ENCODE assay signal across 8 cellular contexts in the genomic region with DNA sequence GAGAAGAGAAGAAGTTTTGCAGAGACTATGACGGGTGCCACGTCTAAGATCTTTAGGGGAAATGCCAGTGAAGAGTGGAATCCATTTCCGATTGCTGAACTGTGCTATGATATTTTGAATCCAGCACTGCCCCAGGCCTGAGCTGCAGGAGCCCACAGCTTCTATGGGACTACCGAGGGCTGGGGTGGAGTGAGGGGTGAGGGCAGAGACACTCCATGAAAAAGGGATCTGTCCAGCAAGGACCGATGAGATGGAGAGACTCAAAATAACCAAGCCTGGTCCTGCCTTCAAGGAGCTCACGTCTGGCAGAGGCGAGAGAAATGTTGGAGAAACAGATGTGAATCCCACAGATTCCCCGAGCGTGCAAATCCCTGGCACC.
DNase-seq lines count a peak whose midpoint lies in the region; ATAC-seq and TF ChIP-seq lines count a peak whose summit lies in the region.

No MANE protein-coding gene starts in this region.

- H3K4me1 ChIP-seq in IMR-90 (ENCODE audit: control insufficient read depth, insufficient read depth, low read length): peaks cover 12% of the 10 kb centered on the region

- no peak overlapping the region for H3K27ac ChIP-seq in AG04450 (ENCODE audit: low read depth, low read length)
- H3K27ac ChIP-seq in IMR-90 (ENCODE audit: insufficient read depth, low read length): peak overlapping the region; percentile 71; the same call in 1 of the 2 replicates
- H3K27ac ChIP-seq in dorsolateral prefrontal cortex: peak overlapping the region in 49 of 59 donors; percentile 5 to 87 (median 67)

- dilution Hi-C loops in IMR-90 (cut with HindIII; ENCODE audit: low sequenced_read_pairs, unreplicated experiment): no loop called here

- peak overlapping the region; percentile 55 for H2BK120ac ChIP-seq in IMR-90 (ENCODE audit: low read depth, low read length)

- H2AK9ac ChIP-seq in IMR-90 (replicated peaks; ENCODE audit: low read depth, low read length, poor library complexity): peak overlapping the region; percentile 38

- in situ Hi-C loops in IMR-90 (cut with MboI; ENCODE audit: low sequenced_read_pairs): no loop called here

- H2AK5ac ChIP-seq in IMR-90 (ENCODE audit: low read depth, low read length): peak overlapping the region; percentile 69

- no peaks in the 10 kb centered on the region for H3K36me3 ChIP-seq in IMR-90 (ENCODE audit: control insufficient read depth, insufficient read depth, low read length)

- POLR2A ChIA-PET in AG04450 (lab: Yijun Ruan, JAX) (interaction anchor here (1.1 kb wide), 1 partner anchor 10 kb away, joined by 7 read pairs; no protein-coding TSS in a partner anchor), IMR-90 (lab: Charles Lee; ENCODE audit: unreplicated experiment) (no interaction called here), HEK293T (lab: Yijun Ruan, JAX) (interaction anchor here (0.7 to 1.6 kb wide), 4 partner anchors 13 to 247 kb away, joined by 3 to 4 read pairs (median 3); a partner anchor contains a TSS)

- intact Hi-C loops in IMR-90 (cut with micrococcal nuclease) (no loop called here), dorsolateral prefrontal cortex (cut with DNase I) (loop anchor here in 1 of 2 donors (10.0 kb wide), 1 partner anchor 61 kb away; no protein-coding TSS in a partner anchor)

- H2BK15ac ChIP-seq in IMR-90 (ENCODE audit: low read depth, low read length): peak overlapping the region; percentile 84; the same call in 2 of the 3 replicates

- H3K14ac ChIP-seq in IMR-90 (replicated peaks; ENCODE audit: low read depth, low read length): peak overlapping the region; percentile 68

- peak overlapping the region; percentile 78 to 91 (median 86) for H3K4me3 Mint-ChIP-seq in naive B cell

- H3K9me3 ChIP-seq in AG04450 (ENCODE audit: control insufficient read depth, insufficient read depth, low read length) (no peaks in the 10 kb centered on the region), IMR-90 (ENCODE audit: control insufficient read depth, insufficient read depth, low read length) (no peaks in the 10 kb centered on the region; the same call in 1 of the 2 replicates)

- CTCF ChIA-PET in AG04450 (lab: Charles Lee) (interaction anchor here (0.7 to 1.4 kb wide), 3 partner anchors 25 to 218 kb away, joined by 3 to 4 read pairs (median 4); no protein-coding TSS in a partner anchor), IMR-90 (lab: Yijun Ruan, JAX) (interaction anchor here (0.6 to 1.1 kb wide), 4 partner anchors 13 to 77 kb away, joined by 3 read pairs; no protein-coding TSS in a partner anchor), HEK293T (lab: Yijun Ruan, JAX) (interaction anchor here (0.6 kb wide), 1 partner anchor 11 kb away, joined by 4 read pairs; no protein-coding TSS in a partner anchor)

- no peak for DNase-seq in AG04450 (ENCODE audit: low read depth, low spot score)
- no peak for DNase-seq in IMR-90
- no peak for DNase-seq in dorsolateral prefrontal cortex
- no peak for DNase-seq in naive B cell
- DNase-seq in NCI-H748 (lab: John Stamatoyannopoulos, UW; ENCODE audit: unreplicated experiment): no peak
- no peak for DNase-seq in HEK293T (ENCODE audit: extremely low spot score)

- no peak for TF ChIP-seq RAD21 in IMR-90 (IDR thresholded peaks at IDR 0.05; ENCODE audit: low read length)

- peak overlapping the region; percentile 13; the same call in 1 of the 2 replicates for H3K9ac ChIP-seq in IMR-90 (ENCODE audit: low read depth, low read length)

- peak overlapping the region; percentile 92 for H4K91ac ChIP-seq in IMR-90 (ENCODE audit: insufficient read depth, low read depth, low read length)

- H3K9me3 Mint-ChIP-seq in naive B cell: no peaks in the 10 kb centered on the region

- peak overlapping the region; percentile 81 for H2BK20ac ChIP-seq in IMR-90 (ENCODE audit: low read depth, low read length)

- H3K4ac ChIP-seq in IMR-90 (ENCODE audit: low read depth, low read length): peak overlapping the region; percentile 86

- H3K27me3 ChIP-seq in AG04450 (ENCODE audit: control insufficient read depth, insufficient read depth, low read length): no peaks in the 10 kb centered on the region
- H3K27me3 ChIP-seq in IMR-90 (ENCODE audit: control insufficient read depth, insufficient read depth, low read length): no peaks in the 10 kb centered on the region
- H3K27me3 ChIP-seq in dorsolateral prefrontal cortex: no peaks in the 10 kb centered on the region

- H3K56ac ChIP-seq in IMR-90 (ENCODE audit: extremely low read depth, insufficient read depth, low read length): peak overlapping the region; percentile 3; the same call in 1 of the 2 replicates

- peak overlapping the region; percentile 60; the same call in 1 of the 2 replicates for H3K23ac ChIP-seq in IMR-90 (ENCODE audit: low read depth, low read length)

- H3K4me1 Mint-ChIP-seq in naive B cell: peaks cover 22 to 27% (median 23%) of the 10 kb centered on the region in 3 donors

- peaks cover 0 to 5% (median 0%) of the 10 kb centered on the region in 3 donors for H3K27me3 Mint-ChIP-seq in naive B cell

- no peaks in the 10 kb centered on the region for H3K79me1 ChIP-seq in IMR-90 (ENCODE audit: low read depth in 1 of 2, low read length in 2 of 2)

- peak overlapping the region; percentile 83 to 91; a peak in 2 of 4 replicates for H4K8ac ChIP-seq in IMR-90 (ENCODE audit: low read depth in 2 of 2, low read length in 2 of 2)

- H3K18ac ChIP-seq in IMR-90 (ENCODE audit: low read depth, low read length): peak overlapping the region; percentile 76

- peaks cover 15% of the 10 kb centered on the region; the same call in 1 of the 2 replicates for H3K9me1 ChIP-seq in IMR-90 (ENCODE audit: insufficient read depth, low read length)

- peak overlapping the region in 5 of 6 donors; percentile 12 to 91 (median 59) for H3K27ac Mint-ChIP-seq in naive B cell

- TF ChIP-seq CTCF in AG04450 (IDR thresholded peaks at IDR 0.05; ENCODE audit: low read depth, low read length) (no peak), IMR-90 (conservative IDR thresholded peaks at IDR 0.05; ENCODE audit: low read depth, low read length) (no peak), dorsolateral prefrontal cortex (IDR thresholded peaks at IDR 0.05 in 54 of 56, conservative IDR thresholded peaks at IDR 0.05 in 2 of 56; ENCODE audit: low read depth in 1 of 56, partially characterized antibody in 56 of 56) (no peak)

- 48% methylated on average over 9 of the region's 9 CpGs; no CpG with 5 or more reads in 1 of the 2 experiments for WGBS in IMR-90 (ENCODE audit: extremely low coverage in 2 of 2, insufficient read length in 1 of 2), 2 experiments

- peak overlapping the region; percentile 87 for H2AFZ ChIP-seq in IMR-90 (replicated peaks; ENCODE audit: low read length, poor library complexity)

- H3K36me3 Mint-ChIP-seq in naive B cell: no peaks in the 10 kb centered on the region

- H3K4me3 ChIP-seq in AG04450 (ENCODE audit: low read depth, low read length) (peak overlapping the region; percentile 31; the same call in 1 of the 2 replicates), IMR-90 (ENCODE audit: insufficient read depth, low read depth, low read length) (no peak overlapping the region), dorsolateral prefrontal cortex (peak overlapping the region; percentile 3 to 70 (median 50))

- no peaks in the 10 kb centered on the region for H4K20me1 ChIP-seq in IMR-90 (ENCODE audit: insufficient read depth, low read length)

- no peak overlapping the region for H2BK5ac ChIP-seq in IMR-90 (ENCODE audit: low read depth, low read length, poor library complexity, severe bottlenecking)

- peak; percentile 54 for ATAC-seq in IMR-90 (ENCODE audit: low read depth)
- ATAC-seq in naive B cell (ENCODE audit: low read depth in 2 of 2): peak; percentile 22 to 37
- no peak for ATAC-seq in GM21515 (IDR thresholded peaks at IDR 0.05; ENCODE audit: unreplicated experiment)
- no peak for ATAC-seq in GM21381 (IDR thresholded peaks at IDR 0.05; ENCODE audit: unreplicated experiment)

- H3K4me2 ChIP-seq in IMR-90 (ENCODE audit: low read depth, low read length): peak overlapping the region; percentile 67

- TF ChIP-seq POLR2A in IMR-90 (IDR thresholded peaks at IDR 0.05; ENCODE audit: low read depth, low read length): no peak

- H4K5ac ChIP-seq in IMR-90 (ENCODE audit: low read depth, low read length): peak overlapping the region; percentile 74

- no TSS peak for BruUV-seq in IMR-90 (replicated peaks; lab: Mats Ljungman, UMichigan)

TF ChIP-seq in IMR-90, 13 proteins besides CTCF, POLR2A, EP300 and RAD21:
- TF ChIP-seq MAFK (IDR thresholded peaks at IDR 0.05; ENCODE audit: low read depth, low read length) (no peak), MAZ (IDR thresholded peaks at IDR 0.05; ENCODE audit: borderline replicate concordance, low read depth, low read length) (no peak), SMC3 (IDR thresholded peaks at IDR 0.05; ENCODE audit: low read depth, low read length) (no peak)

TF ChIP-seq in HEK293T, 16 proteins besides CTCF, POLR2A, EP300 and RAD21:
- no peak for TF ChIP-seq HDGF (IDR thresholded peaks at IDR 0.05; ENCODE audit: borderline replicate concordance)

Comparison
In these comparisons a context has a peak if more than half of its experiments do, and no peak if none do; other contexts are left out.
1. ATAC-seq: peak in IMR-90 (single experiment) and naive B cell (2 of 2); none in GM21515 (single experiment) and GM21381 (single experiment).